Comparison of ENCODE assay signal across 25 cellular contexts in genomic region chr10:70359017-70359550, GRCh38.
"Had no signal": no experiment of that assay in that cellular context is flagged by ENCODE, and none has a peak within 500 bp of the region (broad histone marks: within the 10 kb centered on the region; RNA-seq: fewer than 3 reads in every experiment).

No MANE protein-coding gene starts in this region.

- H3K4me3 ChIP-seq: ascending aorta, esophagus muscularis mucosa, gastrocnemius medialis, mucosa of descending colon, thyroid gland, upper lobe of right lung had no signal

- H3K9me3 Mint-ChIP-seq: activated CD4-positive, alpha-beta T cell treated with anti-CD3 and anti-CD28 coated beads, Interleukin-2, amount 10 ng/mL, durations not matched to agents 7 days and 5 days; activated CD8-positive, alpha-beta T cell treated with anti-CD3 and anti-CD28 coated beads for 36 hours; activated naive CD4-positive, alpha-beta T cell treated with anti-CD3 and anti-CD28 coated beads, Interleukin-2, amount 50 U/mL, for 72 hours; activated T-helper 17 cell treated with anti-CD3 and anti-CD28 coated beads, Interleukin-2, amount 50 U/mL, for 72 hours; neural crest cell had no signal

- DNase-seq: activated CD4-positive, alpha-beta T cell treated with anti-CD3 and anti-CD28 coated beads, Interleukin-2, amount 10 ng/mL, durations not matched to agents 7 days and 5 days; activated CD4-positive, CD25-positive, alpha-beta regulatory T cell treated with anti-CD3 and anti-CD28 coated beads, Interleukin-2, amount 50 U/mL, for 72 hours; activated CD8-positive, alpha-beta memory T cell treated with anti-CD3 and anti-CD28 coated beads, Interleukin-2, amount 10 ng/mL, durations not matched to agents 7 days and 5 days; activated CD8-positive, alpha-beta T cell treated with anti-CD3 and anti-CD28 coated beads for 36 hours; brain microvascular endothelial cell; central memory CD4-positive, alpha-beta T cell; effector memory CD4-positive, alpha-beta T cell; gastrocnemius medialis; hypothalamus; mesendoderm; mucosa of descending colon; retina; stimulated activated CD4-positive, alpha-beta T cell treated with anti-CD3 and anti-CD28 coated beads, Interleukin-4, amount 100 ng/mL, for 24 hours; stimulated activated naive CD8-positive, alpha-beta T cell treated with anti-CD3 and anti-CD28 coated beads, Interleukin-15, Interleukin-2, amounts not matched to agents 100 U/mL and 50 U/mL, for 24 hours; substantia nigra; T-helper 1 cell; thyroid gland; upper lobe of right lung; WERI-Rb-1 had no signal

- H3K27me3 Mint-ChIP-seq: activated CD4-positive, alpha-beta T cell treated with anti-CD3 and anti-CD28 coated beads, Interleukin-2, amount 10 ng/mL, durations not matched to agents 7 days and 5 days; activated CD8-positive, alpha-beta memory T cell treated with anti-CD3 and anti-CD28 coated beads, Interleukin-2, amount 10 ng/mL, durations not matched to agents 7 days and 5 days; activated CD8-positive, alpha-beta T cell treated with anti-CD3 and anti-CD28 coated beads for 36 hours; progenitor cell of endocrine pancreas had no signal

- H3K36me3 ChIP-seq: ascending aorta, brain microvascular endothelial cell, esophagus muscularis mucosa, gastrocnemius medialis, thyroid gland, upper lobe of right lung, WERI-Rb-1 had no signal

- H3K4me3 Mint-ChIP-seq: activated CD4-positive, alpha-beta T cell treated with anti-CD3 and anti-CD28 coated beads, Interleukin-2, amount 10 ng/mL, durations not matched to agents 7 days and 5 days; activated CD8-positive, alpha-beta memory T cell treated with anti-CD3 and anti-CD28 coated beads, Interleukin-2, amount 10 ng/mL, durations not matched to agents 7 days and 5 days; activated CD8-positive, alpha-beta T cell treated with anti-CD3 and anti-CD28 coated beads for 36 hours; activated T-helper 17 cell treated with anti-CD3 and anti-CD28 coated beads, Interleukin-2, amount 50 U/mL, for 72 hours; neural crest cell had no signal

- H3K27ac Mint-ChIP-seq: activated CD4-positive, alpha-beta T cell treated with anti-CD3 and anti-CD28 coated beads, Interleukin-2, amount 10 ng/mL, durations not matched to agents 7 days and 5 days; activated CD8-positive, alpha-beta T cell treated with anti-CD3 and anti-CD28 coated beads for 36 hours; activated naive CD4-positive, alpha-beta T cell treated with anti-CD3 and anti-CD28 coated beads, Interleukin-2, amount 50 U/mL, for 72 hours; activated T-helper 17 cell treated with anti-CD3 and anti-CD28 coated beads, Interleukin-2, amount 50 U/mL, for 72 hours; progenitor cell of endocrine pancreas had no signal

- H3K9me3 ChIP-seq: ascending aorta, esophagus muscularis mucosa, gastrocnemius medialis, mucosa of descending colon, thyroid gland, upper lobe of right lung had no signal

- H3K36me3 Mint-ChIP-seq: activated naive CD4-positive, alpha-beta T cell treated with anti-CD3 and anti-CD28 coated beads, Interleukin-2, amount 50 U/mL, for 72 hours had no signal

- H3K27ac ChIP-seq: ascending aorta, brain microvascular endothelial cell, esophagus muscularis mucosa, thyroid gland, upper lobe of right lung, WERI-Rb-1 had no signal

- ATAC-seq: activated CD8-positive, alpha-beta memory T cell treated with anti-CD3 and anti-CD28 coated beads, Interleukin-2, amount 10 ng/mL, durations not matched to agents 7 days and 5 days; activated CD8-positive, alpha-beta T cell treated with anti-CD3 and anti-CD28 coated beads for 36 hours; activated naive CD4-positive, alpha-beta T cell treated with anti-CD3 and anti-CD28 coated beads, Interleukin-2, amount 50 U/mL, for 72 hours; activated T-helper 17 cell treated with anti-CD3 and anti-CD28 coated beads, Interleukin-2, amount 50 U/mL, for 72 hours; gastrocnemius medialis; mucosa of descending colon; stimulated activated naive CD8-positive, alpha-beta T cell treated with anti-CD3 and anti-CD28 coated beads, Interleukin-15, Interleukin-2, amounts not matched to agents 100 U/mL and 50 U/mL, for 24 hours; upper lobe of right lung had no signal

- H3K27me3 ChIP-seq: ascending aorta, brain microvascular endothelial cell, esophagus muscularis mucosa, gastrocnemius medialis, thyroid gland, upper lobe of right lung had no signal
